In the genomic region with DNA sequence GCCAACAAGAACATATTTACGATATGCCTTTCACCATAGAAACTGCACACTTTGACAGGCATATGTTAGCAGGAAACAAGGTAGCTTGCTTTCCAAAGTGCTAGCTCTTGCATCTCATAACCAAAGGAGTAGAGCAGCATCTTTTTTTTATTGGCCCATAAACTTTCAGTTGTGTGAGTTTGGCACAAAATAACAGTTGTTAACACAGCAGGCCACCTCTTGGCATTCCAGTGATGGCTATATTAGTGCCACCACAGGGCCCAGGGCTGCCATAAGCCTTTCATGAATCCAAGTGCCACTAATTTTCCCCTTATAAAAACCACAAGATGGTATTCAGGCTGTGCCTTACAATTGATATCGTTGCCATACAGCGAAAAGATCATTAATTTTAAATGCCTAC, we compare ENCODE assay signal across 12 cellular contexts. TPM values are rescaled to one million over a fixed set of nuclear protein-coding genes. Genes with fewer than 3 reads are reported as not detected.
DNase-seq lines count a peak whose midpoint lies in the region; TF ChIP-seq lines count a peak whose summit lies in the region.
"Had no signal": no experiment of that assay in that cellular context is flagged by ENCODE, and none has a peak within 500 bp of the region (broad histone marks: within the 10 kb centered on the region; RNA-seq: fewer than 3 reads in every experiment).

No MANE protein-coding gene starts in this region.

- in situ Hi-C loops in G401 (cut with HindIII; ENCODE audit: low sequenced_read_pairs) = no loop called here

- no peak for TF ChIP-seq CTCF in testis (IDR thresholded peaks at IDR 0.05)

- peak; percentile 91 for DNase-seq in G401 (ENCODE audit: low spot score)
- peak; percentile 32 to 55 for DNase-seq in NCI-H446 (lab: John Stamatoyannopoulos, UW)
- peak; percentile 66 for DNase-seq in cerebellum (ENCODE audit: low spot score)
- DNase-seq in glomerular visceral epithelial cell (ENCODE audit: extremely low spot score) = no peak
- DNase-seq in NCI-H1417 treated with DMSO at 0.1 percent for 48 hours (lab: John Stamatoyannopoulos, UW) = no peak
- DNase-seq in testis = no peak
- DNase-seq: Calu3; CD8-positive, alpha-beta T cell; GF-D8; H9 had no signal

- H3K4me1 ChIP-seq in testis = no peaks in the 10 kb centered on the region
- H3K4me1 ChIP-seq: BLaER1 treated with 17β-estradiol and CSF1 and Interleukin-3, amounts not matched to agents 10 nM and 100 nM had no signal

- no peak overlapping the region for H3K27ac ChIP-seq in testis
- H3K27ac ChIP-seq: BLaER1 treated with 17β-estradiol and CSF1 and Interleukin-3, amounts not matched to agents 10 nM and 100 nM; HL-60 had no signal

- 88 to 92% methylated on average over 3 of the region's 3 CpGs for WGBS in testis, 2 donors

- TF ChIP-seq POLR2A in testis (IDR thresholded peaks at IDR 0.05) = no peak

- H3K4me3 ChIP-seq in testis = no peak overlapping the region
- H3K4me3 ChIP-seq: BLaER1 treated with 17β-estradiol and CSF1 and Interleukin-3, amounts not matched to agents 10 nM and 100 nM had no signal

- intact Hi-C loops in testis (cut with DNase I; ENCODE audit: low total_unique reads) = no loop called here

- no peaks in the 10 kb centered on the region for H3K9me3 ChIP-seq in testis
- H3K9me3 ChIP-seq: BLaER1 treated with 17β-estradiol and CSF1 and Interleukin-3, amounts not matched to agents 10 nM and 100 nM had no signal

- H3K36me3 ChIP-seq in testis (ENCODE audit: low read depth, missing control alignments) = no peaks in the 10 kb centered on the region
- H3K36me3 ChIP-seq: BLaER1 treated with 17β-estradiol and CSF1 and Interleukin-3, amounts not matched to agents 10 nM and 100 nM had no signal

- H3K27me3 ChIP-seq in testis = no peaks in the 10 kb centered on the region
- H3K27me3 ChIP-seq: BLaER1 treated with 17β-estradiol and CSF1 and Interleukin-3, amounts not matched to agents 10 nM and 100 nM had no signal

RNA-seq across cellular contexts. Expression of a gene that starts 40.3 kb away (rescaled TPM):
- 1.2 and 1.7 TPM in 2 replicates for total RNA-seq in G401 (2014; rRNA removed; shearing (Covaris generic))
- total RNA-seq in cerebellum (60.2 TPM), testis (10 to 100 TPM; 21.1 to 23.2 TPM)
- 15.1 TPM for polyA plus RNA-seq in testis (ENCODE audit: insufficient read depth, low read depth, low replicate concordance)

Comparison
In these comparisons a context has a peak if more than half of its experiments do, and no peak if none do; other contexts are left out.
1. DNase-seq: peak in G401 (single experiment), NCI-H446 (2 of 2) and cerebellum (single experiment); none in glomerular visceral epithelial cell (single experiment), NCI-H1417 treated with DMSO at 0.1 percent for 48 hours (single experiment) and testis (single experiment).